ENCODE assay signal across 2 cellular contexts in genomic region chr4:184207734-184208607, GRCh38. TPM values are rescaled to one million over a fixed set of nuclear protein-coding genes. Genes with fewer than 3 reads are reported as not detected.
"Had no signal": no experiment of that assay in that cellular context is flagged by ENCODE, and none has a peak within 500 bp of the region (broad histone marks: within the 10 kb centered on the region; RNA-seq: fewer than 3 reads in every experiment).

No MANE protein-coding gene starts in this region.

RNA-seq across cellular contexts. Expression of gene ENPP6, which starts 9.7 kb away (rescaled TPM):
- total RNA-seq: naive thymus-derived CD8-positive, alpha-beta T cell; osteoblast had no signal
